Comparison of ENCODE assay signal across 7 cellular contexts in genomic region chr11:58575377-58576020, GRCh38. TPM values are rescaled to one million over a fixed set of nuclear protein-coding genes. Genes with fewer than 3 reads are reported as not detected.
DNase-seq lines count a peak whose midpoint lies in the region; ATAC-seq, FAIRE-seq and TF ChIP-seq lines count a peak whose summit lies in the region.

Gene LPXN, minus strand, starts transcription at chr11:58575856. Its CDS starts 84 bp downstream, at chr11:58575772.

- H3K36me3 Mint-ChIP-seq in astrocyte (ENCODE audit: low read depth, unreplicated experiment) (no peaks in the 10 kb centered on the region), memory B cell (peaks cover 3% of the 10 kb centered on the region)

- peak; percentile 7 for ATAC-seq in memory B cell (ENCODE audit: low read depth)

- peaks cover 9% of the 10 kb centered on the region for H4K20me1 ChIP-seq in astrocyte (ENCODE audit: insufficient read depth, low read length)

- H3K4me3 Mint-ChIP-seq in astrocyte (ENCODE audit: unreplicated experiment) (peak within 1 kb of the TSS; percentile 98), memory B cell (peak within 1 kb of the TSS; percentile 89)

- H3K36me3 ChIP-seq in astrocyte (ENCODE audit: insufficient read depth, low read length): no peaks in the 10 kb centered on the region

- peak; percentile 86 for DNase-seq in SKM-1 (lab: John Stamatoyannopoulos, UW; ENCODE audit: unreplicated experiment)
- DNase-seq in astrocyte (ENCODE audit: low read depth): peak; percentile 73
- peak; percentile 68 to 74 for DNase-seq in memory B cell (ENCODE audit: low spot score in 2 of 2)
- peak; percentile 74 for DNase-seq in superior temporal gyrus (ENCODE audit: extremely low spot score)
- DNase-seq in HTR-8/SVneo (ENCODE audit: insufficient read length, low spot score): no peak
- DNase-seq in NCI-H82 (lab: John Stamatoyannopoulos, UW): no peak

- H3K27me3 ChIP-seq in astrocyte (ENCODE audit: insufficient read depth, low read length): no peaks in the 10 kb centered on the region

- peak within 1 kb of the TSS; percentile 88 for H3K4me3 ChIP-seq in astrocyte (ENCODE audit: insufficient read depth, low read depth, low read length)

- H3K27me3 Mint-ChIP-seq in astrocyte (ENCODE audit: low read depth, unreplicated experiment): no peaks in the 10 kb centered on the region
- no peaks in the 10 kb centered on the region for H3K27me3 Mint-ChIP-seq in memory B cell

- no peaks in the 10 kb centered on the region for H3K9me3 ChIP-seq in astrocyte (ENCODE audit: insufficient read depth, low read depth, low read length)

- peaks cover 17% of the 10 kb centered on the region for H3K79me2 ChIP-seq in astrocyte (ENCODE audit: insufficient read depth, low read length)

- H3K27ac Mint-ChIP-seq in astrocyte (ENCODE audit: unreplicated experiment) (peak within 1 kb of the TSS; percentile 100), memory B cell (peak within 1 kb of the TSS; percentile 100)

- H3K9ac ChIP-seq in astrocyte (ENCODE audit: low read length): peak within 1 kb of the TSS; percentile 100

- no peak within 1 kb of the TSS for H2AFZ ChIP-seq in astrocyte (ENCODE audit: low read depth, low read length)

- H3K9me3 Mint-ChIP-seq in astrocyte (ENCODE audit: unreplicated experiment) (no peaks in the 10 kb centered on the region), memory B cell (no peaks in the 10 kb centered on the region)

- TF ChIP-seq POLR2A in GM19193 (IDR thresholded peaks at IDR 0.05; ENCODE audit: extremely low read depth, insufficient read depth, insufficient read length): peak; percentile 82

- peak within 1 kb of the TSS; percentile 91 for H3K4me2 ChIP-seq in astrocyte (ENCODE audit: low read length)

- FAIRE-seq in astrocyte (lab: Jason Lieb, UNC): no peak
- FAIRE-seq in HTR-8/SVneo (lab: Jason Lieb, UNC): no peak

- H3K4me1 Mint-ChIP-seq in astrocyte (ENCODE audit: low read depth, unreplicated experiment): peaks cover 29% of the 10 kb centered on the region
- H3K4me1 Mint-ChIP-seq in memory B cell: peaks cover 24% of the 10 kb centered on the region

- peak within 1 kb of the TSS; percentile 100 for H3K27ac ChIP-seq in astrocyte (ENCODE audit: low read depth, low read length)

- peaks cover 31% of the 10 kb centered on the region for H3K4me1 ChIP-seq in astrocyte (ENCODE audit: insufficient read depth, low read length)

- no peak for TF ChIP-seq CTCF in astrocyte (IDR thresholded peaks at IDR 0.05; ENCODE audit: insufficient read depth, low read depth, low read length)

RNA-seq across cellular contexts. Expression of gene LPXN, which starts in this region (rescaled TPM):
- 3.6 and 3.7 TPM in 2 replicates for total RNA-seq in astrocyte

Comparison
In these comparisons a context has a peak if more than half of its experiments do, and no peak if none do; other contexts are left out.
1. DNase-seq: peak in SKM-1 (single experiment), astrocyte (single experiment), memory B cell (2 of 2) and superior temporal gyrus (single experiment); none in HTR-8/SVneo (single experiment) and NCI-H82 (single experiment).